In genomic region chr5:83653669-83654068, GRCh38 we compare ENCODE assay signal across 14 cellular contexts.
DNase-seq lines count a peak whose midpoint lies in the region; ATAC-seq, FAIRE-seq and TF ChIP-seq lines count a peak whose summit lies in the region.
"Had no signal": no experiment of that assay in that cellular context is flagged by ENCODE, and none has a peak within 500 bp of the region (broad histone marks: within the 10 kb centered on the region; RNA-seq: fewer than 3 reads in every experiment).

No MANE protein-coding gene starts in this region.

- DNase-seq in GM18507 (ENCODE audit: extremely low spot score, insufficient read length, low read depth), result no peak
- DNase-seq in NCI-H446 treated with DMSO at 0.1 percent for 48 hours (lab: John Stamatoyannopoulos, UW), result peak; percentile 74
- DNase-seq in esophagus muscularis mucosa (ENCODE audit: extremely low spot score), result no peak
- no peak for DNase-seq in putamen (ENCODE audit: low spot score)
- no peak for DNase-seq in DMS53 treated with DMSO at 0.1 percent for 48 hours (lab: John Stamatoyannopoulos, UW; ENCODE audit: unreplicated experiment)
- DNase-seq: activated naive CD8-positive, alpha-beta T cell treated with anti-CD3 and anti-CD28 coated beads, Interleukin-2, amount 50 U/mL, for 24 hours; NCI-H2227 treated with DMSO at 0.1 percent for 48 hours; posterior cingulate gyrus; stimulated activated naive B cell treated with anti-CD40 and anti-IgM and Interleukin-4, amounts not matched to agents 10 μg/mL and 1 μg/mL and 100 μg/mL, for 72 hours had no signal

- TF ChIP-seq EP300 in esophagus muscularis mucosa (IDR thresholded peaks at IDR 0.05), result no peak

- peak; percentile 69 for FAIRE-seq in GM18507 (lab: Jason Lieb, UNC)

- peaks cover 8% of the 10 kb centered on the region for H3K27me3 Mint-ChIP-seq in activated T-helper 17 cell treated with anti-CD3 and anti-CD28 coated beads, Interleukin-2, amount 50 U/mL, for 72 hours
- H3K27me3 Mint-ChIP-seq: B cell had no signal

- no peak for TF ChIP-seq CTCF in esophagus muscularis mucosa (IDR thresholded peaks at IDR 0.05)

- intact Hi-C loops in esophagus muscularis mucosa (cut with DNase I), result no loop called here

- no peaks in the 10 kb centered on the region for H3K27me3 ChIP-seq in esophagus muscularis mucosa

- no peak overlapping the region for H3K4me3 ChIP-seq in esophagus muscularis mucosa

- H3K4me3 Mint-ChIP-seq in activated T-helper 17 cell treated with anti-CD3 and anti-CD28 coated beads, Interleukin-2, amount 50 U/mL, for 72 hours, result no peak overlapping the region
- H3K4me3 Mint-ChIP-seq: activated naive CD8-positive, alpha-beta T cell treated with anti-CD3 and anti-CD28 coated beads, Interleukin-2, amount 50 U/mL, for 24 hours; B cell; stimulated activated naive B cell treated with anti-CD40 and anti-IgM and Interleukin-4, amounts not matched to agents 10 μg/mL and 1 μg/mL and 100 μg/mL, for 72 hours had no signal

- H3K36me3 ChIP-seq in esophagus muscularis mucosa, result no peaks in the 10 kb centered on the region

- no peak overlapping the region for H3K27ac ChIP-seq in esophagus muscularis mucosa (replicated peaks in 1 of 4)
- H3K27ac ChIP-seq: RWPE1 had no signal

- no peaks in the 10 kb centered on the region for H3K36me3 Mint-ChIP-seq in activated T-helper 17 cell treated with anti-CD3 and anti-CD28 coated beads, Interleukin-2, amount 50 U/mL, for 72 hours (ENCODE audit: low read depth)
- H3K36me3 Mint-ChIP-seq: stimulated activated naive B cell treated with anti-CD40 and anti-IgM and Interleukin-4, amounts not matched to agents 10 μg/mL and 1 μg/mL and 100 μg/mL, for 72 hours had no signal

- no peak for TF ChIP-seq POLR2A in esophagus muscularis mucosa (IDR thresholded peaks at IDR 0.05; ENCODE audit: low read depth)

- no peaks in the 10 kb centered on the region for H3K9me3 ChIP-seq in esophagus muscularis mucosa

- H3K27ac Mint-ChIP-seq in activated T-helper 17 cell treated with anti-CD3 and anti-CD28 coated beads, Interleukin-2, amount 50 U/mL, for 72 hours, result no peak overlapping the region
- H3K27ac Mint-ChIP-seq: activated naive CD8-positive, alpha-beta T cell treated with anti-CD3 and anti-CD28 coated beads, Interleukin-2, amount 50 U/mL, for 24 hours; B cell; stimulated activated naive B cell treated with anti-CD40 and anti-IgM and Interleukin-4, amounts not matched to agents 10 μg/mL and 1 μg/mL and 100 μg/mL, for 72 hours had no signal

- H3K4me1 Mint-ChIP-seq in activated T-helper 17 cell treated with anti-CD3 and anti-CD28 coated beads, Interleukin-2, amount 50 U/mL, for 72 hours, result no peaks in the 10 kb centered on the region
- H3K4me1 Mint-ChIP-seq: activated naive CD8-positive, alpha-beta T cell treated with anti-CD3 and anti-CD28 coated beads, Interleukin-2, amount 50 U/mL, for 24 hours; B cell; stimulated activated naive B cell treated with anti-CD40 and anti-IgM and Interleukin-4, amounts not matched to agents 10 μg/mL and 1 μg/mL and 100 μg/mL, for 72 hours had no signal

- 34% methylated on average over 2 of the region's 2 CpGs for WGBS in esophagus muscularis mucosa

- no peaks in the 10 kb centered on the region for H3K9me3 Mint-ChIP-seq in activated T-helper 17 cell treated with anti-CD3 and anti-CD28 coated beads, Interleukin-2, amount 50 U/mL, for 72 hours
- H3K9me3 Mint-ChIP-seq: activated naive CD8-positive, alpha-beta T cell treated with anti-CD3 and anti-CD28 coated beads, Interleukin-2, amount 50 U/mL, for 24 hours; stimulated activated naive B cell treated with anti-CD40 and anti-IgM and Interleukin-4, amounts not matched to agents 10 μg/mL and 1 μg/mL and 100 μg/mL, for 72 hours had no signal

- ATAC-seq in GM19468 (IDR thresholded peaks at IDR 0.05; ENCODE audit: extremely low read depth, unreplicated experiment) (peak; percentile 93), HG02870 (IDR thresholded peaks at IDR 0.05; ENCODE audit: unreplicated experiment) (peak; percentile 79)
- no peak for ATAC-seq in activated T-helper 17 cell treated with anti-CD3 and anti-CD28 coated beads, Interleukin-2, amount 50 U/mL, for 72 hours (replicated peaks)
- ATAC-seq: activated naive CD8-positive, alpha-beta T cell treated with anti-CD3 and anti-CD28 coated beads, Interleukin-2, amount 50 U/mL, for 24 hours; stimulated activated naive B cell treated with anti-CD40 and anti-IgM and Interleukin-4, amounts not matched to agents 10 μg/mL and 1 μg/mL and 100 μg/mL, for 72 hours had no signal

- H3K4me1 ChIP-seq in esophagus muscularis mucosa, result no peaks in the 10 kb centered on the region
